In genomic region chr17:69733171-69734014, GRCh38 we compare ENCODE assay signal across 8 cellular contexts.
DNase-seq lines count a peak whose midpoint lies in the region; TF ChIP-seq lines count a peak whose summit lies in the region.

No MANE protein-coding gene starts in this region.

- no peaks in the 10 kb centered on the region for H3K27me3 Mint-ChIP-seq in activated T-cell treated with anti-CD3 and anti-CD28 coated beads, Interleukin-2, amount 50 U/mL, for 24 hours

- H3K4me3 ChIP-seq in AG04449 (ENCODE audit: low read depth, low read length): no peak overlapping the region

- POLR2A ChIA-PET in AG04449 (lab: Yijun Ruan, JAX): interaction anchor here (0.6 to 1.0 kb wide), 2 partner anchors 16 to 143 kb away, joined by 3 read pairs; no protein-coding TSS in a partner anchor

- no peak overlapping the region for H3K4me3 Mint-ChIP-seq in activated T-cell treated with anti-CD3 and anti-CD28 coated beads, Interleukin-2, amount 50 U/mL, for 24 hours

- peaks cover 4% of the 10 kb centered on the region for H3K4me1 Mint-ChIP-seq in activated T-cell treated with anti-CD3 and anti-CD28 coated beads, Interleukin-2, amount 50 U/mL, for 24 hours (ENCODE audit: low read depth)

- no peak overlapping the region for H3K27ac Mint-ChIP-seq in activated T-cell treated with anti-CD3 and anti-CD28 coated beads, Interleukin-2, amount 50 U/mL, for 24 hours

- TF ChIP-seq CTCF in AG04449 (IDR thresholded peaks at IDR 0.05; ENCODE audit: insufficient read depth, low read length, missing control alignments): no peak

- CTCF ChIA-PET in AG04449 (lab: Yijun Ruan, JAX): interaction anchor here (1.0 kb wide), 1 partner anchor 125 kb away, joined by 3 read pairs; no protein-coding TSS in a partner anchor

- H3K36me3 Mint-ChIP-seq in activated T-cell treated with anti-CD3 and anti-CD28 coated beads, Interleukin-2, amount 50 U/mL, for 24 hours (ENCODE audit: low read depth): no peaks in the 10 kb centered on the region

- DNase-seq in AG04449 (ENCODE audit: low read depth, low spot score) (peak; percentile 56), HT1080 (ENCODE audit: low read depth) (peak; percentile 94), astrocyte of the hippocampus (ENCODE audit: low read depth, low spot score) (peak; percentile 75), iris pigment epithelial cell (ENCODE audit: low read depth) (peak; percentile 92), NCI-H1930 (lab: John Stamatoyannopoulos, UW) (no peak), 8988T (no peak), iPS-NIHi11 (ENCODE audit: low spot score) (no peak)
- DNase-seq in activated T-cell treated with anti-CD3 and anti-CD28 coated beads, Interleukin-2, amount 50 U/mL, for 24 hours: no peak

- H3K9me3 Mint-ChIP-seq in activated T-cell treated with anti-CD3 and anti-CD28 coated beads, Interleukin-2, amount 50 U/mL, for 24 hours: peaks cover 6% of the 10 kb centered on the region

Comparison
In these comparisons a context has a peak if more than half of its experiments do, and no peak if none do; other contexts are left out.
1. DNase-seq: peak in AG04449 (single experiment), HT1080 (single experiment), astrocyte of the hippocampus (single experiment) and iris pigment epithelial cell (single experiment); none in NCI-H1930 (0 of 2), 8988T (single experiment), iPS-NIHi11 (single experiment) and activated T-cell treated with anti-CD3 and anti-CD28 coated beads, Interleukin-2, amount 50 U/mL, for 24 hours (single experiment).